Comparison of ENCODE assay signal across 14 cellular contexts in genomic region chr15:94280301-94280700, GRCh38.
"Had no signal": no experiment of that assay in that cellular context is flagged by ENCODE, and none has a peak within 500 bp of the region (broad histone marks: within the 10 kb centered on the region; RNA-seq: fewer than 3 reads in every experiment).

No MANE protein-coding gene starts in this region.

- DNase-seq: activated CD4-positive, alpha-beta T cell treated with anti-CD3 and anti-CD28 coated beads for 4 hours; activated effector memory CD4-positive, alpha-beta T cell treated with anti-CD3 and anti-CD28 coated beads, Interleukin-2, amount 50 U/mL, for 16 hours; esophagus squamous epithelium; foreskin fibroblast; left colon; naive thymus-derived CD8-positive, alpha-beta T cell; occipital lobe; right lobe of liver; stimulated activated CD4-positive, alpha-beta T cell treated with anti-CD3 and anti-CD28 coated beads, Interleukin-1b, Interleukin-23, amount 100 ng/mL, for 48 hours; stomach had no signal

- H3K4me1 ChIP-seq: ascending aorta, esophagus squamous epithelium, prostate gland, right lobe of liver, stomach had no signal

- H3K27me3 Mint-ChIP-seq: naive thymus-derived CD8-positive, alpha-beta T cell had no signal

- ATAC-seq: left colon; naive thymus-derived CD8-positive, alpha-beta T cell; right lobe of liver had no signal

- H3K27ac ChIP-seq: ascending aorta, esophagus squamous epithelium, prostate gland, right lobe of liver, stomach, thoracic aorta had no signal

- H3K9me3 ChIP-seq: esophagus squamous epithelium, prostate gland, right lobe of liver, thoracic aorta had no signal

- H3K27me3 ChIP-seq: ascending aorta, esophagus squamous epithelium, right lobe of liver, stomach had no signal

- H3K36me3 ChIP-seq: ascending aorta, esophagus squamous epithelium, prostate gland, right lobe of liver, stomach, thoracic aorta had no signal

- H3K4me3 ChIP-seq: ascending aorta, esophagus squamous epithelium, lung, prostate gland, right lobe of liver, stomach, thoracic aorta had no signal
